In genomic region chr3:120284702-120285507, GRCh38 we compare ENCODE assay signal across 8 cellular contexts. TPM values are rescaled to one million over a fixed set of nuclear protein-coding genes. Genes with fewer than 3 reads are reported as not detected.
DNase-seq lines count a peak whose midpoint lies in the region; ATAC-seq and TF ChIP-seq lines count a peak whose summit lies in the region.
"Had no signal": no experiment of that assay in that cellular context is flagged by ENCODE, and none has a peak within 500 bp of the region (broad histone marks: within the 10 kb centered on the region; RNA-seq: fewer than 3 reads in every experiment).

Gene GPR156, minus strand, starts transcription at chr3:120285222. Its CDS starts 41,124 bp downstream, at chr3:120244098.

- H3K4me3 ChIP-seq in SK-N-SH (ENCODE audit: low read depth in 2 of 2, low read length in 1 of 2): peak within 1 kb of the TSS; percentile 47 to 56

- TF ChIP-seq CTCF in GM13976 (IDR thresholded peaks at IDR 0.05; ENCODE audit: borderline replicate concordance, control extremely low read depth, extremely low read depth, insufficient read depth, missing control alignments) (no peak), SK-N-SH (IDR thresholded peaks at IDR 0.05) (no peak), glutamatergic neuron (IDR thresholded peaks at IDR 0.05; ENCODE audit: partially characterized antibody, unreplicated experiment) (no peak)

- DNase-seq in GM13976 (ENCODE audit: low spot score) (peak; percentile 52), SK-N-SH (peak; percentile 84), glutamatergic neuron (peak; percentile 35), retina (peak; percentile 61), SW480 (ENCODE audit: low spot score) (no peak)

- peaks cover 8% of the 10 kb centered on the region for H3K9me3 Mint-ChIP-seq in glutamatergic neuron (ENCODE audit: unreplicated experiment)

- no peaks in the 10 kb centered on the region for H3K9me3 ChIP-seq in SK-N-SH
- H3K9me3 ChIP-seq: neutrophil had no signal

- H3K79me2 ChIP-seq in SK-N-SH (ENCODE audit: insufficient read depth): no peaks in the 10 kb centered on the region

- H3K4me1 ChIP-seq in SK-N-SH (ENCODE audit: control insufficient read depth in 1 of 2, insufficient read depth in 2 of 2, low read depth in 1 of 2, low read length in 1 of 2): peaks cover 0 to 8% of the 10 kb centered on the region in 2 experiments; a peak in 1 of 4 replicates

- CTCF ChIA-PET in SK-N-SH (lab: Yijun Ruan, JAX): interaction anchor here (0.7 to 1.2 kb wide), 4 partner anchors 40 to 393 kb away, joined by 3 read pairs; no protein-coding TSS in a partner anchor

- no peaks in the 10 kb centered on the region for H4K20me1 ChIP-seq in SK-N-SH (ENCODE audit: insufficient read depth)

- no peak for TF ChIP-seq EP300 in SK-N-SH (IDR thresholded peaks at IDR 0.05; ENCODE audit: borderline replicate concordance in 1 of 2, low read depth in 1 of 2, low read length in 1 of 2)

- no peaks in the 10 kb centered on the region for H3K9me2 ChIP-seq in SK-N-SH

- peak within 1 kb of the TSS; percentile 70 for H3K4me2 ChIP-seq in SK-N-SH

- no peak for TF ChIP-seq RAD21 in SK-N-SH (IDR thresholded peaks at IDR 0.05; ENCODE audit: low read length)

- ATAC-seq in HG03095 (IDR thresholded peaks at IDR 0.05; ENCODE audit: unreplicated experiment): no peak
- no peak for ATAC-seq in HG02642 (IDR thresholded peaks at IDR 0.05; ENCODE audit: poor library complexity, unreplicated experiment)

- peaks cover 5% of the 10 kb centered on the region for H3K36me3 Mint-ChIP-seq in glutamatergic neuron (ENCODE audit: unreplicated experiment)

- 40% methylated on average over 22 of the region's 74 CpGs for WGBS in SK-N-SH (ENCODE audit: low lambda C conversion rate)

- no peak within 1 kb of the TSS for H3K27ac ChIP-seq in SK-N-SH (ENCODE audit: low read depth in 2 of 2, low read length in 1 of 2)
- H3K27ac ChIP-seq: neutrophil had no signal

- H3K9ac ChIP-seq in SK-N-SH: no peak within 1 kb of the TSS

- H3K4me1 Mint-ChIP-seq in glutamatergic neuron (ENCODE audit: low read depth, unreplicated experiment): peaks cover 11% of the 10 kb centered on the region

- H2AFZ ChIP-seq in SK-N-SH (ENCODE audit: low read depth): peak within 1 kb of the TSS; percentile 78; the same call in 1 of the 2 replicates

- POLR2A ChIA-PET in SK-N-SH (lab: Yijun Ruan, JAX): no interaction called here

- no peaks in the 10 kb centered on the region for H3K36me3 ChIP-seq in SK-N-SH (replicated peaks in 1 of 2; ENCODE audit: control insufficient read depth in 1 of 2, insufficient read depth in 2 of 2, low read length in 1 of 2)
- H3K36me3 ChIP-seq: neutrophil had no signal

- H3K27me3 Mint-ChIP-seq in glutamatergic neuron (ENCODE audit: unreplicated experiment): peaks cover 15% of the 10 kb centered on the region

- in situ Hi-C loops in GM13976 (cut with MboI; ENCODE audit: low sequenced_read_pairs, unreplicated experiment): no loop called here

- H3F3A ChIP-seq in SK-N-SH (replicated peaks; ENCODE audit: insufficient read depth): no peaks in the 10 kb centered on the region

- H3K27me3 ChIP-seq in SK-N-SH (ENCODE audit: insufficient read depth): no peaks in the 10 kb centered on the region

- peak within 1 kb of the TSS; percentile 72 for H3K4me3 Mint-ChIP-seq in glutamatergic neuron (ENCODE audit: unreplicated experiment)

- H3K27ac Mint-ChIP-seq in glutamatergic neuron (ENCODE audit: unreplicated experiment): no peak within 1 kb of the TSS

TF ChIP-seq in SK-N-SH, 30 proteins besides CTCF, POLR2A, EP300 and RAD21:
- TF ChIP-seq PBX3 (IDR thresholded peaks at IDR 0.05): no peak
- TF ChIP-seq, protein P1, sequence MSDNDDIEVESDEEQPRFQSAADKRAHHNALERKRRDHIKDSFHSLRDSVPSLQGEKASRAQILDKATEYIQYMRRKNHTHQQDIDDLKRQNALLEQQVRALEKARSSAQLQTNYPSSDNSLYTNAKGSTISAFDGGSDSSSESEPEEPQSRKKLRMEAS (IDR thresholded peaks at IDR 0.05; ENCODE audit: low read depth): peak; percentile 76; the same call in 1 of the 2 replicates

RNA-seq across cellular contexts. Expression of gene GPR156, which starts in this region (rescaled TPM):
- polyA plus RNA-seq in SK-N-SH (2012; rRNA removed): 0.31 and 0.34 TPM in 2 replicates
- 0.21 and 0.23 TPM in 2 replicates for polyA plus RNA-seq in SK-N-SH (2012; cell fraction: cytosol; rRNA removed)
- polyA plus RNA-seq in SK-N-SH (2012; cell fraction: nucleus; rRNA removed): 0.39 and 0.70 TPM in 2 replicates
- 0.83 TPM for total RNA-seq in glutamatergic neuron (ENCODE audit: unreplicated experiment)

Comparison
In these comparisons a context has a peak if more than half of its experiments do, and no peak if none do; other contexts are left out.
1. Peak in DNase-seq, H3K4me3 ChIP-seq and H3K4me2 ChIP-seq in SK-N-SH; RNA of the gene not detected or under 1 TPM.
2. Peak in DNase-seq in glutamatergic neuron; RNA of the gene not detected or under 1 TPM.